Comparison of ENCODE assay signal across 27 cellular contexts in genomic region chr15:81666828-81667227, GRCh38.
"Had no signal": no experiment of that assay in that cellular context is flagged by ENCODE, and none has a peak within 500 bp of the region (broad histone marks: within the 10 kb centered on the region; RNA-seq: fewer than 3 reads in every experiment).

No MANE protein-coding gene starts in this region.

- FAIRE-seq: kidney had no signal

- H3K27me3 Mint-ChIP-seq: activated CD4-positive, alpha-beta T cell treated with anti-CD3 and anti-CD28 coated beads, Interleukin-2, amount 10 ng/mL, durations not matched to agents 7 days and 5 days; activated naive CD8-positive, alpha-beta T cell treated with anti-CD3 and anti-CD28 coated beads, Interleukin-2, amount 50 U/mL, for 24 hours; progenitor cell of endocrine pancreas; type B pancreatic cell had no signal

- H3K4me1 Mint-ChIP-seq: activated CD4-positive, alpha-beta T cell treated with anti-CD3 and anti-CD28 coated beads, Interleukin-2, amount 10 ng/mL, durations not matched to agents 7 days and 5 days; activated naive CD8-positive, alpha-beta T cell treated with anti-CD3 and anti-CD28 coated beads, Interleukin-2, amount 50 U/mL, for 24 hours; mesothelial cell of epicardium; naive thymus-derived CD8-positive, alpha-beta T cell; neural progenitor cell had no signal

- H3K4me1 ChIP-seq: body of pancreas, neural progenitor cell, vagina had no signal

- H3K4me3 ChIP-seq: body of pancreas, lung, neural progenitor cell, thoracic aorta, vagina had no signal

- H3K36me3 ChIP-seq: neural progenitor cell, thoracic aorta, vagina, WERI-Rb-1 had no signal

- H3K27me3 ChIP-seq: body of pancreas, neural progenitor cell, vagina had no signal

- H3K27ac ChIP-seq: body of pancreas, neural progenitor cell, thoracic aorta, vagina, WERI-Rb-1 had no signal

- H3K4me2 ChIP-seq: neural progenitor cell had no signal

- ATAC-seq: activated CD8-positive, alpha-beta T cell treated with anti-CD3 and anti-CD28 coated beads, Interleukin-2, amount 10 ng/mL, durations not matched to agents 7 days and 5 days; activated naive CD8-positive, alpha-beta T cell treated with anti-CD3 and anti-CD28 coated beads, Interleukin-2, amount 50 U/mL, for 24 hours; body of pancreas; left lobe of liver; naive thymus-derived CD8-positive, alpha-beta T cell had no signal

- H3K36me3 Mint-ChIP-seq: naive thymus-derived CD8-positive, alpha-beta T cell; neural progenitor cell; type B pancreatic cell had no signal

- DNase-seq: activated CD4-positive, alpha-beta T cell treated with anti-CD3 and anti-CD28 coated beads, Interleukin-2, amount 10 ng/mL, durations not matched to agents 7 days and 5 days; activated CD4-positive, CD25-positive, alpha-beta regulatory T cell treated with anti-CD3 and anti-CD28 coated beads, Interleukin-2, amount 50 U/mL, for 72 hours; activated CD8-positive, alpha-beta T cell treated with anti-CD3 and anti-CD28 coated beads, Interleukin-2, amount 10 ng/mL, durations not matched to agents 7 days and 5 days; activated gamma-delta T cell; activated naive CD4-positive, alpha-beta T cell treated with anti-CD3 and anti-CD28 coated beads, Interleukin-2, amount 50 U/mL, for 16 hours; activated naive CD8-positive, alpha-beta T cell treated with anti-CD3 and anti-CD28 coated beads, Interleukin-2, amount 50 U/mL, for 24 hours; body of pancreas; dermis blood vessel endothelial cell; effector CD8-positive, alpha-beta T cell; erythroblast; foreskin fibroblast; kidney; naive thymus-derived CD8-positive, alpha-beta T cell; retina; stimulated activated CD4-positive, alpha-beta T cell treated with anti-CD3 and anti-CD28 coated beads, Interleukin-2, amount 100 ng/mL, for 48 hours; stimulated activated CD8-positive, alpha-beta memory T cell treated with anti-CD3 and anti-CD28 coated beads, Interleukin-4, amount 100 ng/mL, for 48 hours; stimulated activated naive CD4-positive, alpha-beta T cell; WERI-Rb-1 had no signal

- H3K4me3 Mint-ChIP-seq: activated CD4-positive, alpha-beta T cell treated with anti-CD3 and anti-CD28 coated beads, Interleukin-2, amount 10 ng/mL, durations not matched to agents 7 days and 5 days; activated CD8-positive, alpha-beta T cell treated with anti-CD3 and anti-CD28 coated beads, Interleukin-2, amount 10 ng/mL, durations not matched to agents 7 days and 5 days; activated naive CD8-positive, alpha-beta T cell treated with anti-CD3 and anti-CD28 coated beads, Interleukin-2, amount 50 U/mL, for 24 hours; activated T-helper 1 cell treated with anti-CD3 and anti-CD28 coated beads, Interleukin-12 subunit alpha, Interleukin-12 subunit beta, Interleukin-2, Interleukin-4 antibody, amounts not matched to agents 30 ng/mL and 10 ng/mL and 1 ng/mL, durations not matched to agents 14 hours and 24 hours and 36 hours; mesothelial cell of epicardium; naive thymus-derived CD8-positive, alpha-beta T cell; neural progenitor cell; type B pancreatic cell had no signal

- H3K9me3 Mint-ChIP-seq: activated CD4-positive, alpha-beta T cell treated with anti-CD3 and anti-CD28 coated beads, Interleukin-2, amount 10 ng/mL, durations not matched to agents 7 days and 5 days; activated naive CD8-positive, alpha-beta T cell treated with anti-CD3 and anti-CD28 coated beads, Interleukin-2, amount 50 U/mL, for 24 hours; activated T-helper 1 cell treated with anti-CD3 and anti-CD28 coated beads, Interleukin-12 subunit alpha, Interleukin-12 subunit beta, Interleukin-2, Interleukin-4 antibody, amounts not matched to agents 30 ng/mL and 10 ng/mL and 1 ng/mL, durations not matched to agents 14 hours and 24 hours and 36 hours; type B pancreatic cell had no signal

- H3K27ac Mint-ChIP-seq: activated CD4-positive, alpha-beta T cell treated with anti-CD3 and anti-CD28 coated beads, Interleukin-2, amount 10 ng/mL, durations not matched to agents 7 days and 5 days; activated CD8-positive, alpha-beta T cell treated with anti-CD3 and anti-CD28 coated beads, Interleukin-2, amount 10 ng/mL, durations not matched to agents 7 days and 5 days; activated naive CD8-positive, alpha-beta T cell treated with anti-CD3 and anti-CD28 coated beads, Interleukin-2, amount 50 U/mL, for 24 hours; activated T-helper 1 cell treated with anti-CD3 and anti-CD28 coated beads, Interleukin-12 subunit alpha, Interleukin-12 subunit beta, Interleukin-2, Interleukin-4 antibody, amounts not matched to agents 30 ng/mL and 10 ng/mL and 1 ng/mL, durations not matched to agents 14 hours and 24 hours and 36 hours; mesothelial cell of epicardium; naive thymus-derived CD8-positive, alpha-beta T cell; neural progenitor cell; progenitor cell of endocrine pancreas; type B pancreatic cell had no signal

- H3K9ac ChIP-seq: neural progenitor cell had no signal

- H3K9me3 ChIP-seq: body of pancreas, thoracic aorta, vagina had no signal

- H2AFZ ChIP-seq: neural progenitor cell had no signal
